ENCODE assay signal across 16 cellular contexts in the genomic region with DNA sequence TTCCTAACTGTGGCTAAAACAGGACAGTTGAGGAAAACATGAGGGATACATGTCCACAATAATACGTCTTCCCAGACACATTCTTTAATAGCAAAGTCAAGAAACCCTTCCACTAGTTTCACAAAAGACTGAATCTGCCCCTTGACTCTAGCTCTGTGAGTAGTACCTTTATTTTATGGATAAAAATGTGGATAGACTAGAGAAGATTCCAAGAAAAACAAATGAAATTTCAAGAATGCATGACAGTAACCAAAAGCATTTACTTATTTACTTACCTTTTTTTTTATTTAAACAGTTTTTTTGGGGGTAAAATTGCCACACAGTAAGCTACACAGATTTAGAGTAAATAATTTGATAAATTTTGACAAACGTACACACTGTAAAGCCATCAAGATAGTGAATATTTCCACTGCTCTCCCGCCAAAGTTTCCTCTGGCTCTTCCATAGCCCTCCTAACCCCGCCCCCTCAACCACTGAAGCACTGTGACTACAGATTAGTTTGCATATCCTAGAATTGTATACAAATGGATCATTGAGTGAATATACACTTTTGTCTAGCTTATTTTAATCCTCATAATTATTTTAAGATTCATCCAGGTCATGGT.
DNase-seq lines count a peak whose midpoint lies in the region; ATAC-seq and TF ChIP-seq lines count a peak whose summit lies in the region.
"Had no signal": no experiment of that assay in that cellular context is flagged by ENCODE, and none has a peak within 500 bp of the region (broad histone marks: within the 10 kb centered on the region; RNA-seq: fewer than 3 reads in every experiment).

No MANE protein-coding gene starts in this region.

- no peaks in the 10 kb centered on the region for H3K27me3 ChIP-seq in PC-9 (ENCODE audit: insufficient read depth, low read depth)
- H3K27me3 ChIP-seq: BLaER1 treated with 17β-estradiol and CSF1 and Interleukin-3, amounts not matched to agents 10 nM and 100 nM; Peyer's patch had no signal

- CTCF ChIA-PET in PC-9 (lab: Charles Lee): no interaction called here
- CTCF ChIA-PET in activated CD4-positive, alpha-beta T cell treated with anti-CD3 and anti-CD28 coated beads for 36 hours (lab: Charles Lee): interaction anchor here (2.9 kb wide), 1 partner anchor 10 kb away, joined by 16 read pairs; no protein-coding TSS in a partner anchor

- 0 out of 2 replicates have a peak overlapping the region, but pooled peaks have one; percentile 1 for H3K4me2 ChIP-seq in PC-9
- H3K4me2 ChIP-seq: BLaER1 treated with 17β-estradiol and CSF1 and Interleukin-3, amounts not matched to agents 10 nM and 100 nM had no signal

- peaks cover 13% of the 10 kb centered on the region for H3K4me1 Mint-ChIP-seq in chondrocyte (ENCODE audit: low read depth)
- H3K4me1 Mint-ChIP-seq in activated CD4-positive, alpha-beta T cell treated with anti-CD3 and anti-CD28 coated beads for 36 hours: no peaks in the 10 kb centered on the region

- H3F3A ChIP-seq in PC-9 (ENCODE audit: insufficient read depth, low read depth): no peaks in the 10 kb centered on the region

- no peak overlapping the region for H3K27ac ChIP-seq in PC-9
- H3K27ac ChIP-seq: BLaER1 treated with 17β-estradiol and CSF1 and Interleukin-3, amounts not matched to agents 10 nM and 100 nM; Peyer's patch had no signal

- H3K4me3 Mint-ChIP-seq in chondrocyte (ENCODE audit: unreplicated experiment): no peak overlapping the region
- H3K4me3 Mint-ChIP-seq in activated CD4-positive, alpha-beta T cell treated with anti-CD3 and anti-CD28 coated beads for 36 hours: no peak overlapping the region

- H3K4me3 ChIP-seq in PC-9: no peak overlapping the region
- H3K4me3 ChIP-seq: BLaER1 treated with 17β-estradiol and CSF1 and Interleukin-3, amounts not matched to agents 10 nM and 100 nM; Peyer's patch had no signal

- no peaks in the 10 kb centered on the region for H3K36me3 ChIP-seq in PC-9 (ENCODE audit: low read depth)
- H3K36me3 ChIP-seq: BLaER1 treated with 17β-estradiol and CSF1 and Interleukin-3, amounts not matched to agents 10 nM and 100 nM; Peyer's patch had no signal

- no peak for TF ChIP-seq CTCF in PC-9 (conservative IDR thresholded peaks at IDR 0.05)
- no peak for TF ChIP-seq CTCF in chondrocyte (IDR thresholded peaks at IDR 0.05)

- no peak overlapping the region for H2AFZ ChIP-seq in PC-9

- DNase-seq in EH (ENCODE audit: low read depth) (peak; percentile 76), PC-9 (peak in 1 of 2 experiments; percentile 73), fibroblast of peridontal ligament (ENCODE audit: extremely low read depth) (peak; percentile 23), chondrocyte (ENCODE audit: low spot score) (no peak), cerebellar cortex (ENCODE audit: low spot score) (no peak)
- no peak for DNase-seq in stimulated activated CD4-positive, alpha-beta T cell treated with anti-CD3 and anti-CD28 coated beads, Interleukin-1b, Interleukin-23, amount 100 ng/mL, for 48 hours
- no peak for DNase-seq in activated CD4-positive, alpha-beta T cell treated with anti-CD3 and anti-CD28 coated beads for 36 hours
- DNase-seq: DMS153, NCI-H187 treated with DMSO at 0.1 percent for 48 hours, NCI-H2171, NCI-H446 treated with DMSO at 0.1 percent for 48 hours, NCI-H748 treated with DMSO at 0.1 percent for 48 hours, Peyer's patch, Right ventricle myocardium superior had no signal

- no peaks in the 10 kb centered on the region for H3K36me3 Mint-ChIP-seq in chondrocyte (ENCODE audit: low read depth)
- H3K36me3 Mint-ChIP-seq in activated CD4-positive, alpha-beta T cell treated with anti-CD3 and anti-CD28 coated beads for 36 hours (ENCODE audit: low read depth): no peaks in the 10 kb centered on the region

- H3K27ac Mint-ChIP-seq in chondrocyte (ENCODE audit: unreplicated experiment): no peak overlapping the region
- no peak overlapping the region for H3K27ac Mint-ChIP-seq in activated CD4-positive, alpha-beta T cell treated with anti-CD3 and anti-CD28 coated beads for 36 hours

- no peaks in the 10 kb centered on the region for H3K79me2 ChIP-seq in PC-9 (ENCODE audit: low read depth)

- no peaks in the 10 kb centered on the region for H3K9me2 ChIP-seq in PC-9 (ENCODE audit: insufficient read depth)

- POLR2A ChIA-PET in PC-9 (lab: Charles Lee; ENCODE audit: unreplicated experiment): no interaction called here
- POLR2A ChIA-PET in activated CD4-positive, alpha-beta T cell treated with anti-CD3 and anti-CD28 coated beads for 36 hours (lab: Charles Lee): no interaction called here

- peaks cover 17% of the 10 kb centered on the region for H3K4me1 ChIP-seq in PC-9 (replicated peaks; ENCODE audit: insufficient read depth)
- H3K4me1 ChIP-seq: Peyer's patch had no signal

- BruUV-seq in PC-9 (replicated peaks; lab: Mats Ljungman, UMichigan): no TSS peak

- peaks cover 5% of the 10 kb centered on the region for H3K9me3 Mint-ChIP-seq in chondrocyte (ENCODE audit: low read depth)
- H3K9me3 Mint-ChIP-seq in activated CD4-positive, alpha-beta T cell treated with anti-CD3 and anti-CD28 coated beads for 36 hours (ENCODE audit: low read depth): peaks cover 3% of the 10 kb centered on the region

- no peaks in the 10 kb centered on the region for H4K20me1 ChIP-seq in PC-9 (ENCODE audit: insufficient read depth)
- H4K20me1 ChIP-seq: BLaER1 treated with 17β-estradiol and CSF1 and Interleukin-3, amounts not matched to agents 10 nM and 100 nM had no signal

- H3K9me3 ChIP-seq in PC-9 (ENCODE audit: insufficient read depth, low read depth): no peaks in the 10 kb centered on the region
- H3K9me3 ChIP-seq: Peyer's patch had no signal

- no peak for ATAC-seq in activated CD4-positive, alpha-beta T cell treated with anti-CD3 and anti-CD28 coated beads for 36 hours
- ATAC-seq: HepG2 had no signal

- H3K27me3 Mint-ChIP-seq in chondrocyte (ENCODE audit: low read depth): peaks cover 17% of the 10 kb centered on the region
- peaks cover 22% of the 10 kb centered on the region for H3K27me3 Mint-ChIP-seq in activated CD4-positive, alpha-beta T cell treated with anti-CD3 and anti-CD28 coated beads for 36 hours

- intact Hi-C loops in PC-9 (cut with micrococcal nuclease; ENCODE audit: unreplicated experiment): no loop called here
- intact Hi-C loops in activated CD4-positive, alpha-beta T cell treated with anti-CD3 and anti-CD28 coated beads for 36 hours (cut with DNase I, micrococcal nuclease): no loop called here

Comparison
In these comparisons a context has a peak if more than half of its experiments do, and no peak if none do; other contexts are left out.
1. DNase-seq: peak in EH (single experiment) and fibroblast of peridontal ligament (single experiment); none in chondrocyte (single experiment), stimulated activated CD4-positive, alpha-beta T cell treated with anti-CD3 and anti-CD28 coated beads, Interleukin-1b, Interleukin-23, amount 100 ng/mL, for 48 hours (single experiment), activated CD4-positive, alpha-beta T cell treated with anti-CD3 and anti-CD28 coated beads for 36 hours (single experiment) and cerebellar cortex (single experiment).